Comparison of ENCODE assay signal across 1 cellular context in the genomic region with DNA sequence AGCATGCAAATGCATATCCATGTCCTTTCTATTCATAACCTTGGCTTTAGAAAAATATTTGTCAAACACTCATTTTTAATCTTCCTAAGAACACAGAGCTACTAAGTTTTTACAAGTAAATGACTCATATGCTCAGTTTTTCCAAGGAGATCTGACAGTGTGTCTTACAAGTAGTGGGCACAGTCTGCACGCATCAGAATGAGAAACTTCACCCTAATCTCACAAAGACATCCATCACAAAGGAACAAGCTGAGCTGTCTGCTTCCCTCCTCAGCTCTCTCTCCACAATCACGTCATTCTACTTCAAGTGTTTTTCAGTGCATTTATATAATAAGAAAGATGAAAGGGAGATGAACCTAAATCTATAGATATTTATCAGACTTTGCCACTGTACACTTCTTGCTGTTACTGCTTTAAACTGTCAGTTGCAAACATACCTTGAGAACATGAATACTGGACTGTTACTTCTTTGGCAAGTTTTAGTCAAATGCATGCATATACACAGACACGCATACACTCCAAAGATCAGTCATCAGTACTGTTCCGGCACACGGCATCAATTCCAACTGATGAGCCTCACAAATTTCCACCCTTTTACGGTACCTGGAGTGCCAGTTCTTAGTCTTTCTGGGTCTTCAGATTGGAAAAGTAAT.
TF ChIP-seq lines count a peak whose summit lies in the region.

No MANE protein-coding gene starts in this region.

TF ChIP-seq in WTC11, 78 proteins besides CTCF, POLR2A, EP300 and RAD21 (continued from another document):
- TF ChIP-seq, protein P1, sequence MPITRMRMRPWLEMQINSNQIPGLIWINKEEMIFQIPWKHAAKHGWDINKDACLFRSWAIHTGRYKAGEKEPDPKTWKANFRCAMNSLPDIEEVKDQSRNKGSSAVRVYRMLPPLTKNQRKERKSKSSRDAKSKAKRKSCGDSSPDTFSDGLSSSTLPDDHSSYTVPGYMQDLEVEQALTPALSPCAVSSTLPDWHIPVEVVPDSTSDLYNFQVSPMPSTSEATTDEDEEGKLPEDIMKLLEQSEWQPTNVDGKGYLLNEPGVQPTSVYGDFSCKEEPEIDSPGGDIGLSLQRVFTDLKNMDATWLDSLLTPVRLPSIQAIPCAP (CRISPR knock-in tag; IDR thresholded peaks at IDR 0.05), result no peak
- TF ChIP-seq SMAD3 (CRISPR knock-in tag; IDR thresholded peaks at IDR 0.05; ENCODE audit: borderline replicate concordance) (no peak), MYBL2 (CRISPR knock-in tag; IDR thresholded peaks at IDR 0.05) (no peak)
